1 cellular context compared by ENCODE assay signal in genomic region chr7:159112136-159113011, GRCh38.
TF ChIP-seq lines count a peak whose summit lies in the region.

No MANE protein-coding gene starts in this region.

TF ChIP-seq in GM23338, 12 proteins besides CTCF, POLR2A, EP300 and RAD21 (continued from another document):
- no peak for TF ChIP-seq ZNF462 (CRISPR knock-in tag; IDR thresholded peaks at IDR 0.05)
